Comparison of ENCODE assay signal across 14 cellular contexts in genomic region chr1:207938016-207938415, GRCh38. TPM values are rescaled to one million over a fixed set of nuclear protein-coding genes. Genes with fewer than 3 reads are reported as not detected.
DNase-seq lines count a peak whose midpoint lies in the region; ATAC-seq, FAIRE-seq and TF ChIP-seq lines count a peak whose summit lies in the region.
"Had no signal": no experiment of that assay in that cellular context is flagged by ENCODE, and none has a peak within 500 bp of the region (broad histone marks: within the 10 kb centered on the region; RNA-seq: fewer than 3 reads in every experiment).

No MANE protein-coding gene starts in this region.

- TF ChIP-seq CTCF in NB4 (IDR thresholded peaks at IDR 0.05; ENCODE audit: low read depth, low read length) (no peak), K562 (IDR thresholded peaks at IDR 0.05 in 2 of 3, conservative IDR thresholded peaks at IDR 0.05 in 1 of 3; ENCODE audit: insufficient read depth in 2 of 3, low read depth in 1 of 3, low read length in 3 of 3) (no peak), right lobe of liver (IDR thresholded peaks at IDR 0.05) (no peak)

- ATAC-seq in K562 (no peak), right lobe of liver (peak; percentile 43 to 89 (median 58)), HG02588 (IDR thresholded peaks at IDR 0.05; ENCODE audit: unreplicated experiment) (no peak)
- no peak for ATAC-seq in activated naive CD8-positive, alpha-beta T cell treated with anti-CD3 and anti-CD28 coated beads, Interleukin-2, amount 50 U/mL, for 24 hours
- ATAC-seq: CD8-positive, alpha-beta T cell; stimulated activated naive B cell treated with anti-CD40 and anti-IgM and Interleukin-4, amounts not matched to agents 10 μg/mL and 1 μg/mL and 100 μg/mL, for 72 hours had no signal

- no peak overlapping the region for H3K4me3 Mint-ChIP-seq in activated naive CD8-positive, alpha-beta T cell treated with anti-CD3 and anti-CD28 coated beads, Interleukin-2, amount 50 U/mL, for 24 hours
- H3K4me3 Mint-ChIP-seq in T-helper 2 cell treated with Interferon-gamma antibody and Interleukin-4, amounts not matched to agents 5 μg/mL and 100 μg/mL, for 36 hours, result no peak overlapping the region
- H3K4me3 Mint-ChIP-seq: CD8-positive, alpha-beta T cell; stimulated activated naive B cell treated with anti-CD40 and anti-IgM and Interleukin-4, amounts not matched to agents 10 μg/mL and 1 μg/mL and 100 μg/mL, for 72 hours had no signal

- H3K27me3 Mint-ChIP-seq in activated naive CD8-positive, alpha-beta T cell treated with anti-CD3 and anti-CD28 coated beads, Interleukin-2, amount 50 U/mL, for 24 hours, result peaks cover 28% of the 10 kb centered on the region
- H3K27me3 Mint-ChIP-seq in T-helper 2 cell treated with Interferon-gamma antibody and Interleukin-4, amounts not matched to agents 5 μg/mL and 100 μg/mL, for 36 hours (ENCODE audit: low read depth), result peaks cover 68% of the 10 kb centered on the region

- no peak for TF ChIP-seq EP300 in K562 (IDR thresholded peaks at IDR 0.05; ENCODE audit: low read length)

- no peak overlapping the region for H3K27ac Mint-ChIP-seq in activated naive CD8-positive, alpha-beta T cell treated with anti-CD3 and anti-CD28 coated beads, Interleukin-2, amount 50 U/mL, for 24 hours
- no peak overlapping the region for H3K27ac Mint-ChIP-seq in T-helper 2 cell treated with Interferon-gamma antibody and Interleukin-4, amounts not matched to agents 5 μg/mL and 100 μg/mL, for 36 hours
- H3K27ac Mint-ChIP-seq: CD8-positive, alpha-beta T cell; stimulated activated naive B cell treated with anti-CD40 and anti-IgM and Interleukin-4, amounts not matched to agents 10 μg/mL and 1 μg/mL and 100 μg/mL, for 72 hours had no signal

- H3K27ac ChIP-seq in K562 (ENCODE audit: extremely low read depth, low read depth, low read length) (no peak overlapping the region), right lobe of liver (no peak overlapping the region)

- H2AFZ ChIP-seq in K562 (ENCODE audit: low read depth, low read length), result peak overlapping the region; percentile 46

- H3K4me2 ChIP-seq in K562 (ENCODE audit: insufficient read depth, low read length), result no peak overlapping the region

- no peaks in the 10 kb centered on the region for H3K9me1 ChIP-seq in K562 (ENCODE audit: control insufficient read depth, insufficient read depth, low read length)

- H3K4me3 ChIP-seq in NB4 (ENCODE audit: low read depth, low read length) (no peak overlapping the region), K562 (no peak overlapping the region), right lobe of liver (no peak overlapping the region)

- no peak for FAIRE-seq in K562 (lab: Jason Lieb, UNC)

- no peak for TF ChIP-seq RAD21 in K562 (CRISPR knock-in tag; conservative IDR thresholded peaks at IDR 0.05 in 1 of 2, IDR thresholded peaks at IDR 0.05 in 1 of 2)

- TF ChIP-seq POLR2A in NB4 (IDR thresholded peaks at IDR 0.05; ENCODE audit: extremely low read depth, insufficient read length), result no peak
- TF ChIP-seq POLR2A in K562 (conservative IDR thresholded peaks at IDR 0.05), result no peak
- no peak for TF ChIP-seq POLR2A in right lobe of liver (IDR thresholded peaks at IDR 0.05)

- intact Hi-C loops in K562 (cut with micrococcal nuclease), result no loop called here
- intact Hi-C loops in right lobe of liver (cut with DNase I), result no loop called here

- CTCF ChIA-PET in K562 (lab: Yijun Ruan, JAX; ENCODE audit: low intra/inter-chr PET ratio), result no interaction called here

- H3K9me3 ChIP-seq in K562 (replicated peaks; ENCODE audit: control insufficient read depth, insufficient read depth, low read depth, low read length) (peaks cover 13% of the 10 kb centered on the region), right lobe of liver (no peaks in the 10 kb centered on the region)

- peak; percentile 33 for DNase-seq in Daoy (ENCODE audit: low read depth)
- peak; percentile 15 for DNase-seq in NB4 (ENCODE audit: low read depth)
- no peak for DNase-seq in K562 (ENCODE audit: extremely low read depth in 1 of 4, low spot score in 3 of 4)
- no peak for DNase-seq in right lobe of liver
- no peak for DNase-seq in T-helper 2 cell
- DNase-seq in activated naive CD8-positive, alpha-beta T cell treated with anti-CD3 and anti-CD28 coated beads, Interleukin-2, amount 50 U/mL, for 24 hours, result no peak
- no peak for DNase-seq in T-helper 2 cell treated with Interferon-gamma antibody and Interleukin-4, amounts not matched to agents 5 μg/mL and 100 μg/mL, for 36 hours (ENCODE audit: low spot score)
- DNase-seq: amygdala; CD8-positive, alpha-beta T cell; foreskin fibroblast; midbrain; stimulated activated CD4-positive, alpha-beta T cell treated with anti-CD3 and anti-CD28 coated beads, Interleukin-12 subunit alpha, Interleukin-12 subunit beta, amount 100 ng/mL, for 4 hours; stimulated activated naive B cell treated with anti-CD40 and anti-IgM and Interleukin-4, amounts not matched to agents 10 μg/mL and 1 μg/mL and 100 μg/mL, for 72 hours had no signal

- no peaks in the 10 kb centered on the region for H3K79me2 ChIP-seq in K562 (ENCODE audit: control insufficient read depth, insufficient read depth, low read length)

- POLR2A ChIA-PET in K562 (lab: Yijun Ruan, JAX), result interaction anchor here (0.7 to 0.8 kb wide), 2 partner anchors 8 to 62 kb away, joined by 3 read pairs; no protein-coding TSS in a partner anchor

- WGBS in K562 (ENCODE audit: insufficient coverage, low coverage, missing lambda C conversion rate), result 53% methylated on average over 10 of the region's 10 CpGs
- 56% methylated on average over 9 of the region's 10 CpGs for WGBS in right lobe of liver (ENCODE audit: insufficient coverage, low coverage, low lambda C conversion rate, missing lambda C conversion rate)

- no peaks in the 10 kb centered on the region for H4K20me1 ChIP-seq in K562 (replicated peaks; ENCODE audit: control insufficient read depth, insufficient read depth, low read length)

- no peaks in the 10 kb centered on the region for H3K27me3 ChIP-seq in K562 (ENCODE audit: control insufficient read depth in 2 of 2, insufficient read depth in 2 of 2, low read length in 2 of 2)
- no peaks in the 10 kb centered on the region for H3K27me3 ChIP-seq in right lobe of liver

- H3K36me3 ChIP-seq in K562 (ENCODE audit: control insufficient read depth, insufficient read depth, low read length) (no peaks in the 10 kb centered on the region), right lobe of liver (no peaks in the 10 kb centered on the region)

- no peaks in the 10 kb centered on the region for H3K36me3 Mint-ChIP-seq in activated naive CD8-positive, alpha-beta T cell treated with anti-CD3 and anti-CD28 coated beads, Interleukin-2, amount 50 U/mL, for 24 hours (ENCODE audit: low read depth)
- H3K36me3 Mint-ChIP-seq in T-helper 2 cell treated with Interferon-gamma antibody and Interleukin-4, amounts not matched to agents 5 μg/mL and 100 μg/mL, for 36 hours (ENCODE audit: low read depth), result no peaks in the 10 kb centered on the region
- H3K36me3 Mint-ChIP-seq: CD8-positive, alpha-beta T cell had no signal

- no TSS peak for BruUV-seq in K562 (replicated peaks; lab: Mats Ljungman, UMichigan)

- no peaks in the 10 kb centered on the region for H3K4me1 Mint-ChIP-seq in activated naive CD8-positive, alpha-beta T cell treated with anti-CD3 and anti-CD28 coated beads, Interleukin-2, amount 50 U/mL, for 24 hours
- no peaks in the 10 kb centered on the region for H3K4me1 Mint-ChIP-seq in T-helper 2 cell treated with Interferon-gamma antibody and Interleukin-4, amounts not matched to agents 5 μg/mL and 100 μg/mL, for 36 hours (ENCODE audit: low read depth)

- no peak overlapping the region for H3K9ac ChIP-seq in K562 (ENCODE audit: insufficient read depth in 1 of 2, low read depth in 2 of 2, low read length in 2 of 2)

- peaks cover 7 to 19% of the 10 kb centered on the region in 2 experiments; a peak in 3 of 5 replicates for H3K4me1 ChIP-seq in K562 (replicated peaks in 1 of 2; ENCODE audit: control insufficient read depth in 2 of 2, insufficient read depth in 2 of 2, low read length in 2 of 2)
- H3K4me1 ChIP-seq in right lobe of liver, result no peaks in the 10 kb centered on the region

- in situ Hi-C loops in K562 (cut with MboI), result no loop called here

- H3K9me3 Mint-ChIP-seq in activated naive CD8-positive, alpha-beta T cell treated with anti-CD3 and anti-CD28 coated beads, Interleukin-2, amount 50 U/mL, for 24 hours, result peaks cover 15% of the 10 kb centered on the region
- H3K9me3 Mint-ChIP-seq in T-helper 2 cell treated with Interferon-gamma antibody and Interleukin-4, amounts not matched to agents 5 μg/mL and 100 μg/mL, for 36 hours, result no peaks in the 10 kb centered on the region
- H3K9me3 Mint-ChIP-seq: CD8-positive, alpha-beta T cell had no signal

TF ChIP-seq in K562, 482 proteins besides CTCF, POLR2A, EP300 and RAD21 (continues in another document):
- TF ChIP-seq EGR1 (conservative IDR thresholded peaks at IDR 0.05) (no peak), SRSF1 (IDR thresholded peaks at IDR 0.05; ENCODE audit: low read depth, low read length) (no peak), ZNF707 (CRISPR knock-in tag; conservative IDR thresholded peaks at IDR 0.05) (no peak), ZNF511 (CRISPR knock-in tag; IDR thresholded peaks at IDR 0.05) (no peak), ZNF24 (IDR thresholded peaks at IDR 0.05) (no peak)

RNA-seq across cellular contexts. Expression of gene CD34, which starts 27.1 kb away (rescaled TPM):
- not detected in 2 replicates for total RNA-seq in Daoy (2014; rRNA removed; shearing (Covaris generic))
- total RNA-seq in K562 (2011; cell fraction: chromatin; rRNA removed; ENCODE audit: low replicate concordance), result not detected in 2 replicates
- not detected in 2 replicates for total RNA-seq in K562 (2011; cell fraction: nucleolus; rRNA removed)
- total RNA-seq in K562 (2011; cell fraction: nucleoplasm; rRNA removed), result not detected in 2 replicates
- not detected in 2 replicates for total RNA-seq in K562 (2014; rRNA removed)
- not detected in 2 replicates for total RNA-seq in K562 (2014; rRNA removed; fragmentation: Illumina TruSeq; extraction: Trizol)
- not detected in 2 replicates for total RNA-seq in K562 (2015; rRNA removed; fragmentation: Illumina TruSeq; extraction: Trizol)
- total RNA-seq in K562 (2021), result 0.13 TPM in 1 of 2 replicates, not detected in the other
- polyA plus RNA-seq in K562 (2011; rRNA removed), result 0.03 TPM in 1 of 2 replicates, not detected in the other
- polyA plus RNA-seq in K562 (2011; cell fraction: cytosol; rRNA removed), result not detected in 2 replicates
- polyA plus RNA-seq in K562 (2011; cell fraction: nucleus; rRNA removed), result not detected in 2 replicates
- polyA plus RNA-seq in K562 (2012), result not detected in 2 replicates
- polyA plus RNA-seq in K562 (2014; fragmentation: Illumina TruSeq; extraction: Trizol), result not detected in 2 replicates
- polyA plus RNA-seq in K562 (2014; fragmentation: Nextera tagmentation; extraction: Ambion mirVana), result not detected
- polyA plus RNA-seq in K562 (2014; rRNA removed), result not detected in 2 replicates
- polyA minus RNA-seq in K562 (2011; rRNA and poly(A)+ RNA removed), result 0.06 TPM in 1 of 2 replicates, not detected in the other
- polyA minus RNA-seq in K562 (2011; cell fraction: cytosol; rRNA and poly(A)+ RNA removed), result not detected in 2 replicates
- not detected in 2 replicates for polyA minus RNA-seq in K562 (2011; cell fraction: nucleus; rRNA and poly(A)+ RNA removed)
- total RNA-seq in right lobe of liver, result 1 to 10 TPM in 5 of 6 experiments, under 1 TPM in 1; 0.70 to 2.7 (median 2.2) TPM
- total RNA-seq: CD8-positive, alpha-beta T cell had no signal

Comparison
In these comparisons a context has a peak if more than half of its experiments do, and no peak if none do; other contexts are left out.
1. DNase-seq: peak in Daoy (single experiment) and NB4 (single experiment); none in K562 (0 of 4), right lobe of liver (0 of 3), T-helper 2 cell (0 of 5), activated naive CD8-positive, alpha-beta T cell treated with anti-CD3 and anti-CD28 coated beads, Interleukin-2, amount 50 U/mL, for 24 hours (single experiment) and T-helper 2 cell treated with Interferon-gamma antibody and Interleukin-4, amounts not matched to agents 5 μg/mL and 100 μg/mL, for 36 hours (single experiment).
2. ATAC-seq: peak in right lobe of liver (4 of 4); none in K562 (single experiment), HG02588 (single experiment) and activated naive CD8-positive, alpha-beta T cell treated with anti-CD3 and anti-CD28 coated beads, Interleukin-2, amount 50 U/mL, for 24 hours (single experiment).